Comparison of ENCODE assay signal across 20 cellular contexts in genomic region chr5:90519081-90519480, GRCh38. TPM values are rescaled to one million over a fixed set of nuclear protein-coding genes. Genes with fewer than 3 reads are reported as not detected.
A peak's percentile ranks its signal among the peaks of the same experiment; 100 is the strongest.
DNase-seq lines count a peak whose midpoint lies in the region; ATAC-seq, FAIRE-seq and TF ChIP-seq lines count a peak whose summit lies in the region.
"Had no signal": no experiment of that assay in that cellular context is flagged by ENCODE, and none has a peak within 500 bp of the region (broad histone marks: within the 10 kb centered on the region; RNA-seq: fewer than 3 reads in every experiment).

No MANE protein-coding gene starts in this region.

- no peak overlapping the region for H2BK120ac ChIP-seq in H9 (ENCODE audit: low read depth, low read length, poor library complexity, severe bottlenecking)

- no peaks in the 10 kb centered on the region for H3K9me2 ChIP-seq in hepatocyte (replicated peaks; ENCODE audit: insufficient read depth)

- WGBS in H9 (ENCODE audit: extremely low coverage, insufficient read length, low lambda C conversion rate), result no CpG with 5 or more reads among the region's 7 CpGs
- WGBS in hepatocyte (ENCODE audit: low lambda C conversion rate, missing lambda C conversion rate), result 93% methylated on average over 7 of the region's 7 CpGs

- H3T11ph ChIP-seq in H9 (ENCODE audit: low read length), result no peak overlapping the region

- H3K14ac ChIP-seq in H9 (ENCODE audit: insufficient read depth, low read length), result no peak overlapping the region

- no peaks in the 10 kb centered on the region for H3K23me2 ChIP-seq in H9 (ENCODE audit: insufficient read length, low read depth, low read length, poor library complexity, severe bottlenecking)

- no peak overlapping the region for H2BK20ac ChIP-seq in H9 (ENCODE audit: low read depth, low read length, poor library complexity, severe bottlenecking)

- H3K27me3 Mint-ChIP-seq in H9 (ENCODE audit: low read depth), result no peaks in the 10 kb centered on the region
- H3K27me3 Mint-ChIP-seq: activated CD8-positive, alpha-beta T cell treated with anti-CD3 and anti-CD28 coated beads for 36 hours; CD4-positive, CD25-positive, alpha-beta regulatory T cell; stimulated activated memory B cell treated with anti-CD40 and anti-IgM and Interleukin-4, amounts not matched to agents 10 μg/mL and 1 μg/mL and 100 μg/mL, for 72 hours had no signal

- H4K5ac ChIP-seq in H9 (ENCODE audit: insufficient read length, low read depth, low read length), result no peak overlapping the region

- H3K79me2 ChIP-seq in H9 (ENCODE audit: insufficient read depth, low read length), result no peaks in the 10 kb centered on the region
- H3K79me2 ChIP-seq in endothelial cell of umbilical vein (ENCODE audit: control insufficient read depth, insufficient read depth, low read length), result no peaks in the 10 kb centered on the region
- no peaks in the 10 kb centered on the region for H3K79me2 ChIP-seq in hepatocyte

- H4K91ac ChIP-seq in H9 (ENCODE audit: insufficient read length, low read depth, low read length), result no peak overlapping the region

- peak overlapping the region; percentile 28 for H3K4me2 ChIP-seq in BLaER1
- no peak overlapping the region for H3K4me2 ChIP-seq in H9 (ENCODE audit: insufficient read depth, insufficient read length, low read length)
- H3K4me2 ChIP-seq in endothelial cell of umbilical vein (ENCODE audit: insufficient read depth, low read length), result no peak overlapping the region
- H3K4me2 ChIP-seq in hepatocyte, result no peak overlapping the region

- TF ChIP-seq POLR2A in endothelial cell of umbilical vein (IDR thresholded peaks at IDR 0.05; ENCODE audit: low read depth, low read length), result peak; percentile 19

- H2BK5ac ChIP-seq in H9 (ENCODE audit: insufficient read length, low read length), result no peak overlapping the region

- no peaks in the 10 kb centered on the region for H3K9me3 Mint-ChIP-seq in H9
- H3K9me3 Mint-ChIP-seq: activated CD8-positive, alpha-beta T cell treated with anti-CD3 and anti-CD28 coated beads for 36 hours; activated naive CD4-positive, alpha-beta T cell treated with anti-CD3 and anti-CD28 coated beads for 36 hours; CD4-positive, CD25-positive, alpha-beta regulatory T cell; stimulated activated memory B cell treated with anti-CD40 and anti-IgM and Interleukin-4, amounts not matched to agents 10 μg/mL and 1 μg/mL and 100 μg/mL, for 72 hours had no signal

- FAIRE-seq in endothelial cell of umbilical vein (lab: Jason Lieb, UNC), result peak; percentile 40
- FAIRE-seq: GM12892 had no signal

- H2BK12ac ChIP-seq in H9 (ENCODE audit: insufficient read length, low read depth, low read length), result no peak overlapping the region

- H3K36me3 ChIP-seq in BLaER1, result peaks cover 52% of the 10 kb centered on the region
- peaks cover 1 to 2% of the 10 kb centered on the region in 2 experiments for H3K36me3 ChIP-seq in endothelial cell of umbilical vein (ENCODE audit: control insufficient read depth in 2 of 2, extremely low read depth in 1 of 2, insufficient read depth in 2 of 2, low read length in 2 of 2)
- H3K36me3 ChIP-seq in hepatocyte (replicated peaks; ENCODE audit: insufficient read depth, low read depth), result no peaks in the 10 kb centered on the region

- intact Hi-C loops in endothelial cell of umbilical vein (cut with micrococcal nuclease), result loop anchor here (1.0 kb wide), 1 partner anchor 10 kb away; the partner anchor contains the start of gene LYSMD3

- H3K4me1 ChIP-seq in BLaER1, result peaks cover 15% of the 10 kb centered on the region
- no peaks in the 10 kb centered on the region for H3K4me1 ChIP-seq in H9 (ENCODE audit: insufficient read depth, low read length)
- peaks cover 5% of the 10 kb centered on the region for H3K4me1 ChIP-seq in endothelial cell of umbilical vein (ENCODE audit: control insufficient read depth, extremely low read depth, insufficient read depth, low read length)
- no peaks in the 10 kb centered on the region for H3K4me1 ChIP-seq in hepatocyte (ENCODE audit: insufficient read depth)
- H3K4me1 ChIP-seq: HAP-1 had no signal

- BruUV-seq in endothelial cell of umbilical vein (replicated peaks; lab: Mats Ljungman, UMichigan), result no TSS peak

- H3K9me3 ChIP-seq in BLaER1 (no peaks in the 10 kb centered on the region), H9 (ENCODE audit: control insufficient read depth, low read depth, low read length) (no peaks in the 10 kb centered on the region), endothelial cell of umbilical vein (replicated peaks; ENCODE audit: control insufficient read depth, insufficient read depth, low read length) (no peaks in the 10 kb centered on the region), hepatocyte (ENCODE audit: low read depth) (peaks cover 5% of the 10 kb centered on the region)
- H3K9me3 ChIP-seq: HAP-1 had no signal

- CTCF ChIA-PET in endothelial cell of umbilical vein (lab: Charles Lee), result interaction anchor here (0.6 to 1.5 kb wide), 7 partner anchors 9 to 79 kb away, joined by 3 to 9 read pairs (median 4); partner anchors contain the start of gene LYSMD3

- H3K4me3 Mint-ChIP-seq in H9, result no peak overlapping the region
- H3K4me3 Mint-ChIP-seq: activated CD8-positive, alpha-beta T cell treated with anti-CD3 and anti-CD28 coated beads for 36 hours; activated naive CD4-positive, alpha-beta T cell treated with anti-CD3 and anti-CD28 coated beads for 36 hours; CD4-positive, CD25-positive, alpha-beta regulatory T cell; stimulated activated memory B cell treated with anti-CD40 and anti-IgM and Interleukin-4, amounts not matched to agents 10 μg/mL and 1 μg/mL and 100 μg/mL, for 72 hours had no signal

- H3K27ac ChIP-seq in BLaER1, result no peak overlapping the region; the same call in 1 of the 2 replicates
- no peak overlapping the region for H3K27ac ChIP-seq in H9 (ENCODE audit: insufficient read length, low read depth, low read length)
- peak overlapping the region; percentile 41 for H3K27ac ChIP-seq in endothelial cell of umbilical vein (ENCODE audit: insufficient read depth, low read depth, low read length)
- H3K27ac ChIP-seq in hepatocyte, result no peak overlapping the region

- H3K9ac ChIP-seq in BLaER1 (no peak overlapping the region), H9 (ENCODE audit: extremely low read depth, insufficient read length, low read length) (no peak overlapping the region), endothelial cell of umbilical vein (replicated peaks; ENCODE audit: extremely low read depth, insufficient read depth, low read length) (peak overlapping the region; percentile 2)

- dilution Hi-C loops in endothelial cell of umbilical vein (cut with MboI; ENCODE audit: extremely low pct_ligation_motif_present, low sequenced_read_pairs), result no loop called here

- no peaks in the 10 kb centered on the region for H3K9me1 ChIP-seq in endothelial cell of umbilical vein (replicated peaks; ENCODE audit: control insufficient read depth, extremely low read depth, insufficient read depth, low read length)

- H4K20me1 ChIP-seq in BLaER1 (no peaks in the 10 kb centered on the region), H9 (ENCODE audit: control insufficient read depth, insufficient read depth, insufficient read length) (no peaks in the 10 kb centered on the region), endothelial cell of umbilical vein (replicated peaks; ENCODE audit: control insufficient read depth, extremely low read depth, insufficient read depth, low read length) (no peaks in the 10 kb centered on the region), hepatocyte (ENCODE audit: insufficient read depth, poor library complexity, severe bottlenecking) (no peaks in the 10 kb centered on the region)

- no peak overlapping the region for H4K8ac ChIP-seq in H9 (replicated peaks; ENCODE audit: insufficient read length, low read depth, low read length)

- no peaks in the 10 kb centered on the region for H3K4me1 Mint-ChIP-seq in H9

- H3K27me3 ChIP-seq in BLaER1 (no peaks in the 10 kb centered on the region), H9 (ENCODE audit: insufficient read depth, low read length) (no peaks in the 10 kb centered on the region), endothelial cell of umbilical vein (ENCODE audit: control insufficient read depth in 2 of 2, insufficient read depth in 2 of 2, low read length in 2 of 2) (no peaks in the 10 kb centered on the region), hepatocyte (no peaks in the 10 kb centered on the region)

- H3K4me3 ChIP-seq in BLaER1 (no peak overlapping the region), endothelial cell of umbilical vein (replicated peaks in 1 of 3; ENCODE audit: insufficient read depth in 1 of 3, low read depth in 1 of 3, low read length in 3 of 3) (no peak overlapping the region), hepatocyte (no peak overlapping the region)
- H3K4me3 ChIP-seq: HAP-1 had no signal

- no peak overlapping the region for H3K18ac ChIP-seq in H9 (ENCODE audit: insufficient read length, low read depth, low read length)

- no peak overlapping the region for H3K23ac ChIP-seq in H9 (ENCODE audit: insufficient read length, low read depth, low read length)

- POLR2A ChIA-PET in endothelial cell of umbilical vein (lab: Charles Lee), result no interaction called here

- peaks cover 4 to 33% (median 32%) of the 10 kb centered on the region in 3 experiments; a peak in 6 of 7 replicates for H3K36me3 Mint-ChIP-seq in H9 (ENCODE audit: insufficient read depth in 1 of 3, low read depth in 3 of 3)

- no peak overlapping the region for H2AK5ac ChIP-seq in H9 (ENCODE audit: insufficient read length, low read length)

- H3K79me1 ChIP-seq in H9 (ENCODE audit: insufficient read depth, low read depth, low read length, poor library complexity, severe bottlenecking), result no peaks in the 10 kb centered on the region

- no peak overlapping the region for H3K56ac ChIP-seq in H9 (ENCODE audit: insufficient read length, low read depth, low read length)

- H3K27ac Mint-ChIP-seq in H9, result peak overlapping the region in 2 of 3 experiments; percentile 13 to 86; a peak in 3 of 7 replicates
- H3K27ac Mint-ChIP-seq: activated naive CD4-positive, alpha-beta T cell treated with anti-CD3 and anti-CD28 coated beads for 36 hours; CD4-positive, CD25-positive, alpha-beta regulatory T cell; stimulated activated memory B cell treated with anti-CD40 and anti-IgM and Interleukin-4, amounts not matched to agents 10 μg/mL and 1 μg/mL and 100 μg/mL, for 72 hours had no signal

- no peak overlapping the region for H3K4ac ChIP-seq in H9 (ENCODE audit: low read depth, low read length)

- TF ChIP-seq CTCF in H9 (conservative IDR thresholded peaks at IDR 0.05), result no peak
- TF ChIP-seq CTCF in endothelial cell of umbilical vein (IDR thresholded peaks at IDR 0.05; ENCODE audit: extremely low read depth in 1 of 2, insufficient read depth in 1 of 2, low read depth in 1 of 2, low read length in 2 of 2), result no peak
- no peak for TF ChIP-seq CTCF in hepatocyte (IDR thresholded peaks at IDR 0.05; ENCODE audit: poor library complexity)

- H2AFZ ChIP-seq in H9 (ENCODE audit: low read length) (no peak overlapping the region), endothelial cell of umbilical vein (ENCODE audit: low read depth, low read length) (no peak overlapping the region), hepatocyte (no peak overlapping the region)

- ATAC-seq in GM21576 (IDR thresholded peaks at IDR 0.05; ENCODE audit: unreplicated experiment) (no peak), HG03354 (IDR thresholded peaks at IDR 0.05; ENCODE audit: poor library complexity, severe bottlenecking, unreplicated experiment) (no peak), GM19452 (IDR thresholded peaks at IDR 0.05; ENCODE audit: unreplicated experiment) (no peak)
- ATAC-seq: activated CD4-positive, CD25-positive, alpha-beta regulatory T cell treated with anti-CD3 and anti-CD28 coated beads, Interleukin-2, amount 50 U/mL, for 24 hours; activated CD8-positive, alpha-beta T cell treated with anti-CD3 and anti-CD28 coated beads for 36 hours; stimulated activated memory B cell treated with anti-CD40 and anti-IgM and Interleukin-4, amounts not matched to agents 10 μg/mL and 1 μg/mL and 100 μg/mL, for 72 hours had no signal

- no peak overlapping the region for H2BK15ac ChIP-seq in H9 (ENCODE audit: low read depth, low read length)

- DNase-seq in H9, result no peak
- peak; percentile 61 for DNase-seq in NCI-H510A treated with DMSO at 0.1 percent for 48 hours (lab: John Stamatoyannopoulos, UW)
- peak; percentile 30 for DNase-seq in endothelial cell of umbilical vein (ENCODE audit: low read depth, low spot score)
- no peak for DNase-seq in hepatocyte (ENCODE audit: low spot score)
- DNase-seq: activated CD8-positive, alpha-beta T cell treated with anti-CD3 and anti-CD28 coated beads for 36 hours; activated naive CD4-positive, alpha-beta T cell treated with anti-CD3 and anti-CD28 coated beads for 36 hours; CD4-positive, CD25-positive, alpha-beta regulatory T cell; DMS79 treated with DMSO at 0.1 percent for 48 hours; effector CD8-positive, alpha-beta T cell; Kasumi-1; posterior cingulate gyrus; T1000 had no signal

RNA-seq across cellular contexts. Expression of gene LYSMD3, which starts 10.3 kb away (rescaled TPM):
- total RNA-seq in H9 (2021), result 14.0 and 16.5 TPM in 2 replicates
- 21.3 and 22.7 TPM in 2 replicates for total RNA-seq in endothelial cell of umbilical vein
- 4.2 and 6.0 TPM in 2 replicates for polyA plus RNA-seq in endothelial cell of umbilical vein
- polyA plus RNA-seq in endothelial cell of umbilical vein (2011; cell fraction: cytosol; rRNA removed), result 7.8 and 8.1 TPM in 2 replicates
- polyA plus RNA-seq in endothelial cell of umbilical vein (2011; cell fraction: nucleus; rRNA removed), result 7.4 and 10.6 TPM in 2 replicates
- polyA plus RNA-seq in endothelial cell of umbilical vein (2012), result 17.4 and 19.9 TPM in 2 replicates
- polyA minus RNA-seq in endothelial cell of umbilical vein, result 11.6 and 13.2 TPM in 2 replicates
- 7.7 TPM for polyA minus RNA-seq in endothelial cell of umbilical vein (2011; cell fraction: cytosol; rRNA and poly(A)+ RNA removed)
- polyA minus RNA-seq in endothelial cell of umbilical vein (2011; cell fraction: nucleus; rRNA and poly(A)+ RNA removed), result 7.3 and 10.1 TPM in 2 replicates
- total RNA-seq in hepatocyte, result 29.8 and 30.6 TPM in 2 replicates
- polyA plus RNA-seq in hepatocyte, result 12.0 and 15.8 TPM in 2 replicates

RNA-seq across cellular contexts. Expression of gene ADGRV1, which starts 39.5 kb away (rescaled TPM):
- total RNA-seq in H9 (2021) (55.4 and 64.8 TPM in 2 replicates), endothelial cell of umbilical vein (0.11 and 0.12 TPM in 2 replicates), hepatocyte (68.2 and 74.9 TPM in 2 replicates)
- polyA plus RNA-seq in endothelial cell of umbilical vein (0.05 and 0.55 TPM in 2 replicates), hepatocyte (81.2 and 88.3 TPM in 2 replicates)
- 0.07 TPM in 1 of 2 replicates, not detected in the other for polyA plus RNA-seq in endothelial cell of umbilical vein (2011; cell fraction: cytosol; rRNA removed)
- 0.06 and 0.14 TPM in 2 replicates for polyA plus RNA-seq in endothelial cell of umbilical vein (2011; cell fraction: nucleus; rRNA removed)
- polyA plus RNA-seq in endothelial cell of umbilical vein (2012), result 0.23 TPM in 1 of 2 replicates, not detected in the other
- 1.4 TPM in 2 replicates for polyA minus RNA-seq in endothelial cell of umbilical vein
- polyA minus RNA-seq in endothelial cell of umbilical vein (2011; cell fraction: cytosol; rRNA and poly(A)+ RNA removed), result not detected
- 0.91 and 1.3 TPM in 2 replicates for polyA minus RNA-seq in endothelial cell of umbilical vein (2011; cell fraction: nucleus; rRNA and poly(A)+ RNA removed)
- total RNA-seq: activated naive CD4-positive, alpha-beta T cell treated with anti-CD3 and anti-CD28 coated beads for 36 hours had no signal

RNA-seq across cellular contexts. Expression of gene POLR3G, which starts 44.4 kb away (rescaled TPM):
- total RNA-seq in H9 (2021) (73.6 and 75.4 TPM in 2 replicates), endothelial cell of umbilical vein (15.0 and 16.7 TPM in 2 replicates), hepatocyte (0.64 and 3.5 TPM in 2 replicates)
- polyA plus RNA-seq in endothelial cell of umbilical vein (8.9 and 15.7 TPM in 2 replicates), hepatocyte (0.79 and 1.0 TPM in 2 replicates)
- polyA plus RNA-seq in endothelial cell of umbilical vein (2011; cell fraction: cytosol; rRNA removed), result 18.4 and 25.2 TPM in 2 replicates
- polyA plus RNA-seq in endothelial cell of umbilical vein (2011; cell fraction: nucleus; rRNA removed), result 9.8 and 10.9 TPM in 2 replicates
- 68.4 and 83.6 TPM in 2 replicates for polyA plus RNA-seq in endothelial cell of umbilical vein (2012)
- polyA minus RNA-seq in endothelial cell of umbilical vein, result 1.8 and 2.2 TPM in 2 replicates
- polyA minus RNA-seq in endothelial cell of umbilical vein (2011; cell fraction: cytosol; rRNA and poly(A)+ RNA removed), result 4.7 TPM
- 1.1 and 3.5 TPM in 2 replicates for polyA minus RNA-seq in endothelial cell of umbilical vein (2011; cell fraction: nucleus; rRNA and poly(A)+ RNA removed)

RNA-seq across cellular contexts. Expression of gene MBLAC2, which starts 44.5 kb away (rescaled TPM):
- 4.7 and 4.9 TPM in 2 replicates for total RNA-seq in H9 (2021)
- 4.8 and 5.3 TPM in 2 replicates for total RNA-seq in endothelial cell of umbilical vein
- 2.0 and 2.1 TPM in 2 replicates for polyA plus RNA-seq in endothelial cell of umbilical vein
- polyA plus RNA-seq in endothelial cell of umbilical vein (2011; cell fraction: cytosol; rRNA removed), result 1.5 and 1.6 TPM in 2 replicates
- 1.7 and 2.1 TPM in 2 replicates for polyA plus RNA-seq in endothelial cell of umbilical vein (2011; cell fraction: nucleus; rRNA removed)
- polyA plus RNA-seq in endothelial cell of umbilical vein (2012), result 3.8 and 4.6 TPM in 2 replicates
- polyA minus RNA-seq in endothelial cell of umbilical vein, result 4.0 and 4.2 TPM in 2 replicates
- polyA minus RNA-seq in endothelial cell of umbilical vein (2011; cell fraction: cytosol; rRNA and poly(A)+ RNA removed), result 5.8 TPM
- polyA minus RNA-seq in endothelial cell of umbilical vein (2011; cell fraction: nucleus; rRNA and poly(A)+ RNA removed), result 4.4 and 6.4 TPM in 2 replicates
- total RNA-seq in hepatocyte, result 6.8 and 7.6 TPM in 2 replicates
- 2.9 and 3.7 TPM in 2 replicates for polyA plus RNA-seq in hepatocyte

Comparison
In these comparisons a context has a peak if more than half of its experiments do, and no peak if none do; other contexts are left out.
1. DNase-seq: peak in NCI-H510A treated with DMSO at 0.1 percent for 48 hours (single experiment) and endothelial cell of umbilical vein (single experiment); none in H9 (single experiment) and hepatocyte (single experiment).
2. RNA of gene ADGRV1, which starts 39.5 kb away (total RNA-seq): 68.2 to 74.9 TPM in hepatocyte and 55.4 to 64.8 TPM in H9; 0.11 to 0.12 TPM in endothelial cell of umbilical vein; every median in the first group is over 10 times any median in the second.